Comparison of ENCODE assay signal across 30 cellular contexts in genomic region chr7:348962-349755, GRCh38. TPM values are rescaled to one million over a fixed set of nuclear protein-coding genes. Genes with fewer than 3 reads are reported as not detected.
DNase-seq lines count a peak whose midpoint lies in the region; ATAC-seq and TF ChIP-seq lines count a peak whose summit lies in the region.
"Had no signal": no experiment of that assay in that cellular context is flagged by ENCODE, and none has a peak within 500 bp of the region (broad histone marks: within the 10 kb centered on the region; RNA-seq: fewer than 3 reads in every experiment).

No MANE protein-coding gene starts in this region.

- H3K9me3 Mint-ChIP-seq in activated naive CD4-positive, alpha-beta T cell treated with anti-CD3 and anti-CD28 coated beads, Interleukin-2, amount 10 ng/mL, durations not matched to agents 7 days and 5 days = no peaks in the 10 kb centered on the region
- H3K9me3 Mint-ChIP-seq in CD8-positive, alpha-beta T cell = peaks cover 4% of the 10 kb centered on the region
- H3K9me3 Mint-ChIP-seq in stimulated activated effector memory CD8-positive, alpha-beta T cell treated with anti-CD3 and anti-CD28 coated beads, Interleukin-12 subunit alpha, Interleukin-12 subunit beta, amount 100 ng/mL, for 72 hours = peaks cover 6% of the 10 kb centered on the region
- no peaks in the 10 kb centered on the region for H3K9me3 Mint-ChIP-seq in endothelial cell (ENCODE audit: unreplicated experiment)
- H3K9me3 Mint-ChIP-seq: activated naive CD8-positive, alpha-beta T cell treated with anti-CD3 and anti-CD28 coated beads, Interleukin-2, amount 10 ng/mL, durations not matched to agents 7 days and 5 days; activated T-helper 1 cell treated with anti-CD3 and anti-CD28 coated beads, Interleukin-12 subunit alpha, Interleukin-12 subunit beta, Interleukin-2, Interleukin-4 antibody, amounts not matched to agents 30 ng/mL and 10 ng/mL and 1 ng/mL, durations not matched to agents 14 hours and 24 hours and 36 hours; mesothelial cell of epicardium; natural killer cell treated with Interleukin-12 subunit alpha and Interleukin-12 subunit beta and Interleukin-15 and Interleukin-18, amount 100 ng/mL, for 72 hours had no signal

- H3K9me3 ChIP-seq in CD8-positive, alpha-beta T cell (ENCODE audit: low read length) = no peaks in the 10 kb centered on the region
- H3K9me3 ChIP-seq: ovary, upper lobe of left lung had no signal

- CTCF ChIA-PET in activated naive CD4-positive, alpha-beta T cell treated with anti-CD3 and anti-CD28 coated beads, Interleukin-2, amount 10 ng/mL, durations not matched to agents 7 days and 5 days (lab: Charles Lee) = no interaction called here
- CTCF ChIA-PET in CD8-positive, alpha-beta T cell (lab: Charles Lee) = no interaction called here

- H3K4me1 ChIP-seq in CD8-positive, alpha-beta T cell (ENCODE audit: insufficient read depth, low read length) = peaks cover 20% of the 10 kb centered on the region

- peak overlapping the region; percentile 19 for H3K4me3 Mint-ChIP-seq in activated naive CD4-positive, alpha-beta T cell treated with anti-CD3 and anti-CD28 coated beads, Interleukin-2, amount 10 ng/mL, durations not matched to agents 7 days and 5 days
- H3K4me3 Mint-ChIP-seq in CD8-positive, alpha-beta T cell = peak overlapping the region; percentile 58
- H3K4me3 Mint-ChIP-seq in stimulated activated effector memory CD8-positive, alpha-beta T cell treated with anti-CD3 and anti-CD28 coated beads, Interleukin-12 subunit alpha, Interleukin-12 subunit beta, amount 100 ng/mL, for 72 hours = no peak overlapping the region
- no peak overlapping the region for H3K4me3 Mint-ChIP-seq in endothelial cell (ENCODE audit: unreplicated experiment)
- H3K4me3 Mint-ChIP-seq: activated naive CD8-positive, alpha-beta T cell treated with anti-CD3 and anti-CD28 coated beads, Interleukin-2, amount 10 ng/mL, durations not matched to agents 7 days and 5 days; activated T-helper 1 cell treated with anti-CD3 and anti-CD28 coated beads, Interleukin-12 subunit alpha, Interleukin-12 subunit beta, Interleukin-2, Interleukin-4 antibody, amounts not matched to agents 30 ng/mL and 10 ng/mL and 1 ng/mL, durations not matched to agents 14 hours and 24 hours and 36 hours; mesothelial cell of epicardium; natural killer cell treated with Interleukin-12 subunit alpha and Interleukin-12 subunit beta and Interleukin-15 and Interleukin-18, amount 100 ng/mL, for 72 hours had no signal

- peaks cover 5% of the 10 kb centered on the region for H3K36me3 ChIP-seq in CD8-positive, alpha-beta T cell (ENCODE audit: insufficient read depth, low read length)
- H3K36me3 ChIP-seq: ovary, upper lobe of left lung had no signal

- peak overlapping the region; percentile 47 for H3K27ac Mint-ChIP-seq in activated naive CD4-positive, alpha-beta T cell treated with anti-CD3 and anti-CD28 coated beads, Interleukin-2, amount 10 ng/mL, durations not matched to agents 7 days and 5 days
- H3K27ac Mint-ChIP-seq in CD8-positive, alpha-beta T cell = peak overlapping the region; percentile 52
- no peak overlapping the region for H3K27ac Mint-ChIP-seq in stimulated activated effector memory CD8-positive, alpha-beta T cell treated with anti-CD3 and anti-CD28 coated beads, Interleukin-12 subunit alpha, Interleukin-12 subunit beta, amount 100 ng/mL, for 72 hours
- H3K27ac Mint-ChIP-seq in endothelial cell (ENCODE audit: unreplicated experiment) = no peak overlapping the region
- H3K27ac Mint-ChIP-seq: activated naive CD8-positive, alpha-beta T cell treated with anti-CD3 and anti-CD28 coated beads, Interleukin-2, amount 10 ng/mL, durations not matched to agents 7 days and 5 days; activated T-helper 1 cell treated with anti-CD3 and anti-CD28 coated beads, Interleukin-12 subunit alpha, Interleukin-12 subunit beta, Interleukin-2, Interleukin-4 antibody, amounts not matched to agents 30 ng/mL and 10 ng/mL and 1 ng/mL, durations not matched to agents 14 hours and 24 hours and 36 hours; mesothelial cell of epicardium; natural killer cell treated with Interleukin-12 subunit alpha and Interleukin-12 subunit beta and Interleukin-15 and Interleukin-18, amount 100 ng/mL, for 72 hours had no signal

- H3K27me3 ChIP-seq in CD8-positive, alpha-beta T cell (ENCODE audit: insufficient read depth, low read length) = no peaks in the 10 kb centered on the region
- H3K27me3 ChIP-seq: ovary, upper lobe of left lung had no signal

- POLR2A ChIA-PET in CD8-positive, alpha-beta T cell (lab: Charles Lee) = no interaction called here

- peaks cover 12% of the 10 kb centered on the region for H3K36me3 Mint-ChIP-seq in activated naive CD4-positive, alpha-beta T cell treated with anti-CD3 and anti-CD28 coated beads, Interleukin-2, amount 10 ng/mL, durations not matched to agents 7 days and 5 days
- H3K36me3 Mint-ChIP-seq in CD8-positive, alpha-beta T cell = peaks cover 7% of the 10 kb centered on the region
- H3K36me3 Mint-ChIP-seq in stimulated activated effector memory CD8-positive, alpha-beta T cell treated with anti-CD3 and anti-CD28 coated beads, Interleukin-12 subunit alpha, Interleukin-12 subunit beta, amount 100 ng/mL, for 72 hours = no peaks in the 10 kb centered on the region
- H3K36me3 Mint-ChIP-seq in endothelial cell (ENCODE audit: low read depth, unreplicated experiment) = peaks cover 3% of the 10 kb centered on the region
- H3K36me3 Mint-ChIP-seq: mesothelial cell of epicardium; natural killer cell treated with Interleukin-12 subunit alpha and Interleukin-12 subunit beta and Interleukin-15 and Interleukin-18, amount 100 ng/mL, for 72 hours had no signal

- H3K4me1 Mint-ChIP-seq in activated naive CD4-positive, alpha-beta T cell treated with anti-CD3 and anti-CD28 coated beads, Interleukin-2, amount 10 ng/mL, durations not matched to agents 7 days and 5 days = peaks cover 14% of the 10 kb centered on the region
- peaks cover 22% of the 10 kb centered on the region for H3K4me1 Mint-ChIP-seq in CD8-positive, alpha-beta T cell (ENCODE audit: low read depth)
- H3K4me1 Mint-ChIP-seq in stimulated activated effector memory CD8-positive, alpha-beta T cell treated with anti-CD3 and anti-CD28 coated beads, Interleukin-12 subunit alpha, Interleukin-12 subunit beta, amount 100 ng/mL, for 72 hours = peaks cover 13% of the 10 kb centered on the region
- no peaks in the 10 kb centered on the region for H3K4me1 Mint-ChIP-seq in endothelial cell (ENCODE audit: unreplicated experiment)

- intact Hi-C loops in CD8-positive, alpha-beta T cell (cut with DNase I, micrococcal nuclease) = no loop called here

- TF ChIP-seq CTCF in CD8-positive, alpha-beta T cell (IDR thresholded peaks at IDR 0.05) = no peak
- TF ChIP-seq CTCF in VCaP (conservative IDR thresholded peaks at IDR 0.05) (no peak), endothelial cell (IDR thresholded peaks at IDR 0.05; ENCODE audit: unreplicated experiment) (no peak)

- no peak overlapping the region for H3K27ac ChIP-seq in CD8-positive, alpha-beta T cell (ENCODE audit: low read depth, low read length)
- H3K27ac ChIP-seq in VCaP = peak overlapping the region; percentile 68
- H3K27ac ChIP-seq: ovary, PC-9, upper lobe of left lung had no signal

- H3K27me3 Mint-ChIP-seq in activated naive CD4-positive, alpha-beta T cell treated with anti-CD3 and anti-CD28 coated beads, Interleukin-2, amount 10 ng/mL, durations not matched to agents 7 days and 5 days = no peaks in the 10 kb centered on the region
- H3K27me3 Mint-ChIP-seq in CD8-positive, alpha-beta T cell (ENCODE audit: low read depth) = no peaks in the 10 kb centered on the region
- peaks cover 10% of the 10 kb centered on the region for H3K27me3 Mint-ChIP-seq in endothelial cell (ENCODE audit: unreplicated experiment)
- H3K27me3 Mint-ChIP-seq: activated naive CD8-positive, alpha-beta T cell treated with anti-CD3 and anti-CD28 coated beads, Interleukin-2, amount 10 ng/mL, durations not matched to agents 7 days and 5 days had no signal

- DNase-seq in activated naive CD4-positive, alpha-beta T cell treated with anti-CD3 and anti-CD28 coated beads, Interleukin-2, amount 10 ng/mL, durations not matched to agents 7 days and 5 days = no peak
- no peak for DNase-seq in activated naive CD4-positive, alpha-beta T cell treated with anti-CD3 and anti-CD28 coated beads, Interleukin-2, amount 50 U/mL, for 16 hours
- DNase-seq in CD8-positive, alpha-beta T cell = no peak
- no peak for DNase-seq in stimulated activated effector memory CD8-positive, alpha-beta T cell treated with anti-CD3 and anti-CD28 coated beads, Interleukin-12 subunit alpha, Interleukin-12 subunit beta, amount 100 ng/mL, for 72 hours (ENCODE audit: low spot score in 2 of 2)
- DNase-seq in endothelial cell (ENCODE audit: low spot score) (no peak), cerebellar cortex (ENCODE audit: low spot score) (no peak)
- DNase-seq: ACHN; activated CD4-positive, alpha-beta T cell treated with anti-CD3 and anti-CD28 coated beads for 4 hours; activated naive CD8-positive, alpha-beta T cell treated with anti-CD3 and anti-CD28 coated beads, Interleukin-2, amount 10 ng/mL, durations not matched to agents 7 days and 5 days; central memory CD4-positive, alpha-beta T cell; islet precursor cell; MM.1S; NCI-H1417; NCI-H2081; NCI-H446 treated with DMSO at 0.1 percent for 48 hours; ovary; PC-9; stimulated activated CD4-positive, alpha-beta T cell treated with anti-CD3 and anti-CD28 coated beads, Interleukin-15, amount 100 ng/mL, for 24 hours had no signal

- no peak for ATAC-seq in CD8-positive, alpha-beta T cell
- peak; percentile 3 for ATAC-seq in stimulated activated effector memory CD8-positive, alpha-beta T cell treated with anti-CD3 and anti-CD28 coated beads, Interleukin-12 subunit alpha, Interleukin-12 subunit beta, amount 100 ng/mL, for 72 hours
- ATAC-seq in HG03520 (IDR thresholded peaks at IDR 0.05; ENCODE audit: unreplicated experiment) = no peak
- ATAC-seq: HCT116 had no signal

- H3K4me3 ChIP-seq in CD8-positive, alpha-beta T cell (ENCODE audit: low read depth, low read length) = no peak overlapping the region
- H3K4me3 ChIP-seq: ovary, PC-9, upper lobe of left lung had no signal

RNA-seq across cellular contexts. Expression of gene FOXL3, which starts 59.2 kb away (rescaled TPM):
- total RNA-seq in CD8-positive, alpha-beta T cell = not detected
- not detected for total RNA-seq in endothelial cell (ENCODE audit: unreplicated experiment)
- total RNA-seq: activated naive CD8-positive, alpha-beta T cell treated with anti-CD3 and anti-CD28 coated beads, Interleukin-2, amount 10 ng/mL, durations not matched to agents 7 days and 5 days; activated T-helper 1 cell treated with anti-CD3 and anti-CD28 coated beads, Interleukin-12 subunit alpha, Interleukin-12 subunit beta, Interleukin-2, Interleukin-4 antibody, amounts not matched to agents 30 ng/mL and 10 ng/mL and 1 ng/mL, durations not matched to agents 14 hours and 24 hours and 36 hours; dermis microvascular lymphatic vessel endothelial cell; endothelial cell of umbilical vein; liver; mesothelial cell of epicardium; natural killer cell treated with Interleukin-12 subunit alpha and Interleukin-12 subunit beta and Interleukin-15 and Interleukin-18, amount 100 ng/mL, for 72 hours; ovary; PC-9; SK-MEL-5; T-helper 1 cell treated with Interleukin-12 subunit alpha and Interleukin-12 subunit beta and Interleukin-4 antibody, amounts not matched to agents 30 ng/mL and 1 ng/mL, for 36 hours; upper lobe of left lung had no signal

Comparison
In these comparisons a context has a peak if more than half of its experiments do, and no peak if none do; other contexts are left out.
1. H3K27ac Mint-ChIP-seq: peak in activated naive CD4-positive, alpha-beta T cell treated with anti-CD3 and anti-CD28 coated beads, Interleukin-2, amount 10 ng/mL, durations not matched to agents 7 days and 5 days (single experiment) and CD8-positive, alpha-beta T cell (single experiment); none in stimulated activated effector memory CD8-positive, alpha-beta T cell treated with anti-CD3 and anti-CD28 coated beads, Interleukin-12 subunit alpha, Interleukin-12 subunit beta, amount 100 ng/mL, for 72 hours (single experiment) and endothelial cell (single experiment).
2. H3K4me3 Mint-ChIP-seq: peak in activated naive CD4-positive, alpha-beta T cell treated with anti-CD3 and anti-CD28 coated beads, Interleukin-2, amount 10 ng/mL, durations not matched to agents 7 days and 5 days (single experiment) and CD8-positive, alpha-beta T cell (single experiment); none in stimulated activated effector memory CD8-positive, alpha-beta T cell treated with anti-CD3 and anti-CD28 coated beads, Interleukin-12 subunit alpha, Interleukin-12 subunit beta, amount 100 ng/mL, for 72 hours (single experiment) and endothelial cell (single experiment).